In genomic region chr3:6097021-6097420, GRCh38 we compare ENCODE assay signal across 31 cellular contexts.
"Had no signal": no experiment of that assay in that cellular context is flagged by ENCODE, and none has a peak within 500 bp of the region (broad histone marks: within the 10 kb centered on the region; RNA-seq: fewer than 3 reads in every experiment).

No MANE protein-coding gene starts in this region.

- ATAC-seq: activated CD4-positive, alpha-beta T cell treated with anti-CD3 and anti-CD28 coated beads for 36 hours; activated CD8-positive, alpha-beta memory T cell treated with anti-CD3 and anti-CD28 coated beads, Interleukin-2, amount 10 ng/mL, durations not matched to agents 7 days and 5 days; activated CD8-positive, alpha-beta T cell treated with anti-CD3 and anti-CD28 coated beads, Interleukin-2, amount 10 ng/mL, durations not matched to agents 7 days and 5 days; activated naive CD8-positive, alpha-beta T cell treated with anti-CD3 and anti-CD28 coated beads, Interleukin-2, amount 50 U/mL, for 24 hours; esophagus mucosa had no signal

- H3K27me3 Mint-ChIP-seq: activated CD4-positive, alpha-beta memory T cell treated with anti-CD3 and anti-CD28 coated beads for 36 hours; activated CD4-positive, alpha-beta T cell treated with anti-CD3 and anti-CD28 coated beads for 36 hours; activated CD4-positive, alpha-beta T cell treated with anti-CD3 and anti-CD28 coated beads, Interleukin-2, amount 10 ng/mL, durations not matched to agents 24 days and 14 days; activated CD8-positive, alpha-beta memory T cell treated with anti-CD3 and anti-CD28 coated beads, Interleukin-2, amount 10 ng/mL, durations not matched to agents 7 days and 5 days; activated naive CD4-positive, alpha-beta T cell treated with anti-CD3 and anti-CD28 coated beads, Interleukin-2, amount 50 U/mL, for 24 hours; activated naive CD8-positive, alpha-beta T cell treated with anti-CD3 and anti-CD28 coated beads for 36 hours; activated naive CD8-positive, alpha-beta T cell treated with anti-CD3 and anti-CD28 coated beads, Interleukin-2, amount 50 U/mL, for 24 hours; central memory CD8-positive, alpha-beta T cell; dendritic cell treated with granulocyte-macrophage colony-stimulating factor and Interleukin-4, amounts not matched to agents 40 ng/mL and 50 ng/mL, for 4 days had no signal

- H3K36me3 Mint-ChIP-seq: activated CD4-positive, alpha-beta memory T cell treated with anti-CD3 and anti-CD28 coated beads for 36 hours; activated CD8-positive, alpha-beta memory T cell treated with anti-CD3 and anti-CD28 coated beads, Interleukin-2, amount 10 ng/mL, durations not matched to agents 7 days and 5 days; activated naive CD4-positive, alpha-beta T cell treated with anti-CD3 and anti-CD28 coated beads, Interleukin-2, amount 50 U/mL, for 24 hours; activated naive CD8-positive, alpha-beta T cell treated with anti-CD3 and anti-CD28 coated beads for 36 hours had no signal

- H3K9me3 Mint-ChIP-seq: activated CD4-positive, alpha-beta memory T cell treated with anti-CD3 and anti-CD28 coated beads for 36 hours; activated CD4-positive, alpha-beta T cell treated with anti-CD3 and anti-CD28 coated beads, Interleukin-2, amount 10 ng/mL, durations not matched to agents 24 days and 14 days; activated naive CD4-positive, alpha-beta T cell treated with anti-CD3 and anti-CD28 coated beads, Interleukin-2, amount 50 U/mL, for 24 hours; activated T-helper 1 cell treated with anti-CD3 and anti-CD28 coated beads, Interleukin-12 subunit alpha, Interleukin-12 subunit beta, Interleukin-2, Interleukin-4 antibody, amounts not matched to agents 30 ng/mL and 10 ng/mL and 1 ng/mL, durations not matched to agents 14 hours and 24 hours and 36 hours; endodermal cell had no signal

- H3K4me1 Mint-ChIP-seq: activated CD4-positive, alpha-beta T cell treated with anti-CD3 and anti-CD28 coated beads for 36 hours; activated CD4-positive, alpha-beta T cell treated with anti-CD3 and anti-CD28 coated beads, Interleukin-2, amount 10 ng/mL, durations not matched to agents 24 days and 14 days; activated CD8-positive, alpha-beta memory T cell treated with anti-CD3 and anti-CD28 coated beads, Interleukin-2, amount 10 ng/mL, durations not matched to agents 7 days and 5 days; activated naive CD4-positive, alpha-beta T cell treated with anti-CD3 and anti-CD28 coated beads, Interleukin-2, amount 50 U/mL, for 24 hours; activated naive CD8-positive, alpha-beta T cell treated with anti-CD3 and anti-CD28 coated beads for 36 hours; activated naive CD8-positive, alpha-beta T cell treated with anti-CD3 and anti-CD28 coated beads, Interleukin-2, amount 50 U/mL, for 24 hours; central memory CD8-positive, alpha-beta T cell; endodermal cell had no signal

- H3K27ac Mint-ChIP-seq: activated CD4-positive, alpha-beta memory T cell treated with anti-CD3 and anti-CD28 coated beads for 36 hours; activated CD4-positive, alpha-beta T cell treated with anti-CD3 and anti-CD28 coated beads for 36 hours; activated CD4-positive, alpha-beta T cell treated with anti-CD3 and anti-CD28 coated beads, Interleukin-2, amount 10 ng/mL, durations not matched to agents 24 days and 14 days; activated CD8-positive, alpha-beta memory T cell treated with anti-CD3 and anti-CD28 coated beads, Interleukin-2, amount 10 ng/mL, durations not matched to agents 7 days and 5 days; activated CD8-positive, alpha-beta T cell treated with anti-CD3 and anti-CD28 coated beads, Interleukin-2, amount 10 ng/mL, durations not matched to agents 7 days and 5 days; activated naive CD4-positive, alpha-beta T cell treated with anti-CD3 and anti-CD28 coated beads for 36 hours; activated naive CD4-positive, alpha-beta T cell treated with anti-CD3 and anti-CD28 coated beads, Interleukin-2, amount 50 U/mL, for 24 hours; activated naive CD8-positive, alpha-beta T cell treated with anti-CD3 and anti-CD28 coated beads for 36 hours; activated naive CD8-positive, alpha-beta T cell treated with anti-CD3 and anti-CD28 coated beads, Interleukin-2, amount 50 U/mL, for 24 hours; activated T-helper 1 cell treated with anti-CD3 and anti-CD28 coated beads, Interleukin-12 subunit alpha, Interleukin-12 subunit beta, Interleukin-2, Interleukin-4 antibody, amounts not matched to agents 30 ng/mL and 10 ng/mL and 1 ng/mL, durations not matched to agents 14 hours and 24 hours and 36 hours; activated T-helper 2 cell treated with anti-CD3 and anti-CD28 coated beads, Interferon-gamma antibody, Interleukin-2, Interleukin-4, amounts not matched to agents 10 μg/mL and 5 μg/mL and 100 μg/mL, durations not matched to agents 14 hours and 24 hours and 36 hours; dendritic cell treated with granulocyte-macrophage colony-stimulating factor and Interleukin-4, amounts not matched to agents 40 ng/mL and 50 ng/mL, for 4 days; endodermal cell had no signal

- DNase-seq: activated CD4-positive, alpha-beta memory T cell treated with anti-CD3 and anti-CD28 coated beads for 36 hours; activated CD4-positive, alpha-beta T cell treated with anti-CD3 and anti-CD28 coated beads for 36 hours; activated CD4-positive, alpha-beta T cell treated with anti-CD3 and anti-CD28 coated beads, Interleukin-2, amount 10 ng/mL, durations not matched to agents 24 days and 14 days; activated CD4-positive, CD25-positive, alpha-beta regulatory T cell; activated CD4-positive, CD25-positive, alpha-beta regulatory T cell treated with anti-CD3 and anti-CD28 coated beads, Interleukin-2, amount 50 U/mL, for 72 hours; activated CD8-positive, alpha-beta memory T cell treated with anti-CD3 and anti-CD28 coated beads, Interleukin-2, amount 10 ng/mL, durations not matched to agents 7 days and 5 days; activated CD8-positive, alpha-beta memory T cell treated with anti-CD3 and anti-CD28 coated beads, Interleukin-2, amount 50 U/mL, for 4 hours; activated CD8-positive, alpha-beta T cell treated with anti-CD3 and anti-CD28 coated beads, Interleukin-2, amount 10 ng/mL, durations not matched to agents 7 days and 5 days; activated effector memory CD4-positive, alpha-beta T cell treated with anti-CD3 and anti-CD28 coated beads, Interleukin-2, amount 50 U/mL, for 16 hours; activated naive CD4-positive, alpha-beta T cell treated with anti-CD3 and anti-CD28 coated beads for 36 hours; activated naive CD8-positive, alpha-beta T cell treated with anti-CD3 and anti-CD28 coated beads for 36 hours; activated naive CD8-positive, alpha-beta T cell treated with anti-CD3 and anti-CD28 coated beads, Interleukin-2, amount 50 U/mL, for 24 hours; activated T-cell treated with anti-CD3 and anti-CD28 coated beads, Interleukin-2, amount 50 U/mL, for 1 hour; activated T-cell treated with anti-CD3 and anti-CD28 coated beads, Interleukin-2, amount 50 U/mL, for 48 hours; adrenal gland; amygdala; aorta; brain microvascular endothelial cell; dorsolateral prefrontal cortex; effector memory CD4-positive, alpha-beta T cell; endodermal cell; foreskin fibroblast; head of caudate nucleus; T-helper 2 cell had no signal

- H3K4me3 Mint-ChIP-seq: activated CD4-positive, alpha-beta memory T cell treated with anti-CD3 and anti-CD28 coated beads for 36 hours; activated CD4-positive, alpha-beta T cell treated with anti-CD3 and anti-CD28 coated beads for 36 hours; activated CD4-positive, alpha-beta T cell treated with anti-CD3 and anti-CD28 coated beads, Interleukin-2, amount 10 ng/mL, durations not matched to agents 24 days and 14 days; activated CD8-positive, alpha-beta memory T cell treated with anti-CD3 and anti-CD28 coated beads, Interleukin-2, amount 10 ng/mL, durations not matched to agents 7 days and 5 days; activated CD8-positive, alpha-beta T cell treated with anti-CD3 and anti-CD28 coated beads, Interleukin-2, amount 10 ng/mL, durations not matched to agents 7 days and 5 days; activated naive CD4-positive, alpha-beta T cell treated with anti-CD3 and anti-CD28 coated beads for 36 hours; activated naive CD4-positive, alpha-beta T cell treated with anti-CD3 and anti-CD28 coated beads, Interleukin-2, amount 50 U/mL, for 24 hours; activated naive CD8-positive, alpha-beta T cell treated with anti-CD3 and anti-CD28 coated beads for 36 hours; activated naive CD8-positive, alpha-beta T cell treated with anti-CD3 and anti-CD28 coated beads, Interleukin-2, amount 50 U/mL, for 24 hours; activated T-helper 1 cell treated with anti-CD3 and anti-CD28 coated beads, Interleukin-12 subunit alpha, Interleukin-12 subunit beta, Interleukin-2, Interleukin-4 antibody, amounts not matched to agents 30 ng/mL and 10 ng/mL and 1 ng/mL, durations not matched to agents 14 hours and 24 hours and 36 hours; central memory CD8-positive, alpha-beta T cell; dendritic cell treated with granulocyte-macrophage colony-stimulating factor and Interleukin-4, amounts not matched to agents 40 ng/mL and 50 ng/mL, for 4 days; endodermal cell had no signal

- H3K4me3 ChIP-seq: adrenal gland, coronary artery, dorsolateral prefrontal cortex had no signal
